In the genomic region with DNA sequence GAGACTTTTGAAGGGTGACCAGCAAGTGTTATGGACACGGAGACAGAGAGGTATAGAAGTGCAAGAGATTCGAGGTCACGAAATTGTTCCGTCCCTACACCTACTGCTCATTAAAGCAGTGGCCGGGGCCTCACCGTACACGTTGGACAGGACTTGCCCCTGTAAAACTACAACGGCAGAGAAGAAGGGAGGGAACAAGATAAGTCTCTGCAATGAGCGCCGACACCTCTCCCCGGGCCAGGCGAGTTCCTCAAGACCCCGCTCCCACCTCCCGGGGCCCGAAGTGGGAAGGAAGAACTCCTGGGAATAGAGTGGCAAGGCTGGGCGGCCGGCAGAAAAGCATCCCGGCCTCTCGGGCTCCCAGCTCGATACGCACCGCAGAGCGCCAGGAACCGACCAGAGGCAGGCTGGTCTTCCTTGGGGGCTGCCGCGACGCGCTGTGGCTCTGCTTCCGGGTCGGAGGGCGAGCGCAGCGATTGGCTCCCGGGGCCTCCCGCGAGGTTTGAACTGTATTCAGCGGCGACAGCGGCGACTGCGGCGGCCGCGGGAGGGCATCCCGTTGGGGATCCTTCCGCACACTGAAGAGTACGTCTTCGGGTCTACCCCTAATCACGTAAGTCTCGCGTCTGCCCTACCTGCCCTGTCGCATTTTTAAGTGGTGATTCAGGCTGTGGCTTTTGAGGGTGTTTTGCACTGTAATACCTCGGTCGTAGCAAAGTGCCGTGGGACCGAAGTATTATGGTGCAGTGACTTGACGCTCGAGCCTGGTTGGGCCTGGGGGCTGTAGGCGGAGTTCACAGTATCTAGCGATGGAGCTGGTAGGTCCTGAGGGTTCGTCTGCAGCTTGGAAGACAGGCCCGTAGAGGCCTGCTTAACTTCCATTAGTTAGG, we compare ENCODE assay signal across 1 cellular context.
A peak's percentile ranks its signal among the peaks of the same experiment; 100 is the strongest.
TF ChIP-seq lines count a peak whose summit lies in the region.

A gene with protein sequence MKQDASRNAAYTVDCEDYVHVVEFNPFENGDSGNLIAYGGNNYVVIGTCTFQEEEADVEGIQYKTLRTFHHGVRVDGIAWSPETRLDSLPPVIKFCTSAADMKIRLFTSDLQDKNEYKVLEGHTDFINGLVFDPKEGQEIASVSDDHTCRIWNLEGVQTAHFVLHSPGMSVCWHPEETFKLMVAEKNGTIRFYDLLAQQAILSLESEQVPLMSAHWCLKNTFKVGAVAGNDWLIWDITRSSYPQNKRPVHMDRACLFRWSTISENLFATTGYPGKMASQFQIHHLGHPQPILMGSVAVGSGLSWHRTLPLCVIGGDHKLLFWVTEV (minus strand): TSS at position 441 of the 890 bp plus-strand sequence. CDS start 1,596 bp downstream, outside the sequence.
A gene with protein sequence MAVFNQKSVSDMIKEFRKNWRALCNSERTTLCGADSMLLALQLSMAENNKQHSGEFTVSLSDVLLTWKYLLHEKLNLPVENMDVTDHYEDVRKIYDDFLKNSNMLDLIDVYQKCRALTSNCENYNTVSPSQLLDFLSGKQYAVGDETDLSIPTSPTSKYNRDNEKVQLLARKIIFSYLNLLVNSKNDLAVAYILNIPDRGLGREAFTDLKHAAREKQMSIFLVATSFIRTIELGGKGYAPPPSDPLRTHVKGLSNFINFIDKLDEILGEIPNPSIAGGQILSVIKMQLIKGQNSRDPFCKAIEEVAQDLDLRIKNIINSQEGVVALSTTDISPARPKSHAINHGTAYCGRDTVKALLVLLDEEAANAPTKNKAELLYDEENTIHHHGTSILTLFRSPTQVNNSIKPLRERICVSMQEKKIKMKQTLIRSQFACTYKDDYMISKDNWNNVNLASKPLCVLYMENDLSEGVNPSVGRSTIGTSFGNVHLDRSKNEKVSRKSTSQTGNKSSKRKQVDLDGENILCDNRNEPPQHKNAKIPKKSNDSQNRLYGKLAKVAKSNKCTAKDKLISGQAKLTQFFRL (plus strand): TSS at position 510 of the 890 bp plus-strand sequence. CDS start 3,706 bp downstream, outside the sequence.

TF ChIP-seq in K562, 482 proteins besides CTCF, POLR2A, EP300 and RAD21 (continued from another document and continues in another):
- TF ChIP-seq, protein P1, sequence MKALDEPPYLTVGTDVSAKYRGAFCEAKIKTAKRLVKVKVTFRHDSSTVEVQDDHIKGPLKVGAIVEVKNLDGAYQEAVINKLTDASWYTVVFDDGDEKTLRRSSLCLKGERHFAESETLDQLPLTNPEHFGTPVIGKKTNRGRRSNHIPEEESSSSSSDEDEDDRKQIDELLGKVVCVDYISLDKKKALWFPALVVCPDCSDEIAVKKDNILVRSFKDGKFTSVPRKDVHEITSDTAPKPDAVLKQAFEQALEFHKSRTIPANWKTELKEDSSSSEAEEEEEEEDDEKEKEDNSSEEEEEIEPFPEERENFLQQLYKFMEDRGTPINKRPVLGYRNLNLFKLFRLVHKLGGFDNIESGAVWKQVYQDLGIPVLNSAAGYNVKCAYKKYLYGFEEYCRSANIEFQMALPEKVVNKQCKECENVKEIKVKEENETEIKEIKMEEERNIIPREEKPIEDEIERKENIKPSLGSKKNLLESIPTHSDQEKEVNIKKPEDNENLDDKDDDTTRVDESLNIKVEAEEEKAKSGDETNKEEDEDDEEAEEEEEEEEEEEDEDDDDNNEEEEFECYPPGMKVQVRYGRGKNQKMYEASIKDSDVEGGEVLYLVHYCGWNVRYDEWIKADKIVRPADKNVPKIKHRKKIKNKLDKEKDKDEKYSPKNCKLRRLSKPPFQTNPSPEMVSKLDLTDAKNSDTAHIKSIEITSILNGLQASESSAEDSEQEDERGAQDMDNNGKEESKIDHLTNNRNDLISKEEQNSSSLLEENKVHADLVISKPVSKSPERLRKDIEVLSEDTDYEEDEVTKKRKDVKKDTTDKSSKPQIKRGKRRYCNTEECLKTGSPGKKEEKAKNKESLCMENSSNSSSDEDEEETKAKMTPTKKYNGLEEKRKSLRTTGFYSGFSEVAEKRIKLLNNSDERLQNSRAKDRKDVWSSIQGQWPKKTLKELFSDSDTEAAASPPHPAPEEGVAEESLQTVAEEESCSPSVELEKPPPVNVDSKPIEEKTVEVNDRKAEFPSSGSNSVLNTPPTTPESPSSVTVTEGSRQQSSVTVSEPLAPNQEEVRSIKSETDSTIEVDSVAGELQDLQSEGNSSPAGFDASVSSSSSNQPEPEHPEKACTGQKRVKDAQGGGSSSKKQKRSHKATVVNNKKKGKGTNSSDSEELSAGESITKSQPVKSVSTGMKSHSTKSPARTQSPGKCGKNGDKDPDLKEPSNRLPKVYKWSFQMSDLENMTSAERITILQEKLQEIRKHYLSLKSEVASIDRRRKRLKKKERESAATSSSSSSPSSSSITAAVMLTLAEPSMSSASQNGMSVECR (CRISPR knock-in tag; IDR thresholded peaks at IDR 0.05) = peak; percentile 92
- no peak for TF ChIP-seq ZNF76 (CRISPR knock-in tag; IDR thresholded peaks at IDR 0.05; ENCODE audit: borderline replicate concordance)
- peak; percentile 86; the same call in 1 of the 2 replicates for TF ChIP-seq DIDO1 (tag; IDR thresholded peaks at IDR 0.05; ENCODE audit: low read depth)
- TF ChIP-seq, protein P2, sequence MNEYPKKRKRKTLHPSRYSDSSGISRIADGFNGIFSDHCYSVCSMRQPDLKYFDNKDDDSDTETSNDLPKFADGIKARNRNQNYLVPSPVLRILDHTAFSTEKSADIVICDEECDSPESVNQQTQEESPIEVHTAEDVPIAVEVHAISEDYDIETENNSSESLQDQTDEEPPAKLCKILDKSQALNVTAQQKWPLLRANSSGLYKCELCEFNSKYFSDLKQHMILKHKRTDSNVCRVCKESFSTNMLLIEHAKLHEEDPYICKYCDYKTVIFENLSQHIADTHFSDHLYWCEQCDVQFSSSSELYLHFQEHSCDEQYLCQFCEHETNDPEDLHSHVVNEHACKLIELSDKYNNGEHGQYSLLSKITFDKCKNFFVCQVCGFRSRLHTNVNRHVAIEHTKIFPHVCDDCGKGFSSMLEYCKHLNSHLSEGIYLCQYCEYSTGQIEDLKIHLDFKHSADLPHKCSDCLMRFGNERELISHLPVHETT (CRISPR knock-in tag; conservative IDR thresholded peaks at IDR 0.05 in 1 of 2, IDR thresholded peaks at IDR 0.05 in 1 of 2) = no peak
- no peak for TF ChIP-seq ZKSCAN3 (CRISPR knock-in tag; IDR thresholded peaks at IDR 0.05)
- TF ChIP-seq EGR1 (conservative IDR thresholded peaks at IDR 0.05) = no peak
- peak; percentile 78; the same call in 1 of the 2 replicates for TF ChIP-seq GTF2F1 (IDR thresholded peaks at IDR 0.05; ENCODE audit: low read depth, low read length)
- TF ChIP-seq STAG1 (CRISPR knock-in tag; IDR thresholded peaks at IDR 0.05; ENCODE audit: borderline replicate concordance) = no peak
- TF ChIP-seq HNRNPUL1 (IDR thresholded peaks at IDR 0.05; ENCODE audit: low read length) = no peak
- TF ChIP-seq NFATC3 (IDR thresholded peaks at IDR 0.05) = no peak
- peak; percentile 54 for TF ChIP-seq SMARCE1 (IDR thresholded peaks at IDR 0.05)
- TF ChIP-seq, protein P3, sequence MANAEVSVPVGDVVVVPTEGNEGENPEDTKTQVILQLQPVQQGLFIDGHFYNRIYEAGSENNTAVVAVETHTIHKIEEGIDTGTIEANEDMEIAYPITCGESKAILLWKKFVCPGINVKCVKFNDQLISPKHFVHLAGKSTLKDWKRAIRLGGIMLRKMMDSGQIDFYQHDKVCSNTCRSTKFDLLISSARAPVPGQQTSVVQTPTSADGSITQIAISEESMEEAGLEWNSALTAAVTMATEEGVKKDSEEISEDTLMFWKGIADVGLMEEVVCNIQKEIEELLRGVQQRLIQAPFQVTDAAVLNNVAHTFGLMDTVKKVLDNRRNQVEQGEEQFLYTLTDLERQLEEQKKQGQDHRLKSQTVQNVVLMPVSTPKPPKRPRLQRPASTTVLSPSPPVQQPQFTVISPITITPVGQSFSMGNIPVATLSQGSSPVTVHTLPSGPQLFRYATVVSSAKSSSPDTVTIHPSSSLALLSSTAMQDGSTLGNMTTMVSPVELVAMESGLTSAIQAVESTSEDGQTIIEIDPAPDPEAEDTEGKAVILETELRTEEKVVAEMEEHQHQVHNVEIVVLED (CRISPR knock-in tag; IDR thresholded peaks at IDR 0.05) = peak; percentile 64
- TF ChIP-seq OTX1 (CRISPR knock-in tag; IDR thresholded peaks at IDR 0.05) = no peak
- no peak for TF ChIP-seq NCOA2 (IDR thresholded peaks at IDR 0.05; ENCODE audit: partially characterized antibody in 2 of 2)
- TF ChIP-seq SUPT5H (IDR thresholded peaks at IDR 0.05) = peak; percentile 93
- TF ChIP-seq FOXM1 (IDR thresholded peaks at IDR 0.05; ENCODE audit: low read depth) = peak; percentile 98
- TF ChIP-seq FOXM1 (CRISPR knock-in tag; IDR thresholded peaks at IDR 0.05; ENCODE audit: low read depth) = peak; percentile 99
- TF ChIP-seq, protein P4, sequence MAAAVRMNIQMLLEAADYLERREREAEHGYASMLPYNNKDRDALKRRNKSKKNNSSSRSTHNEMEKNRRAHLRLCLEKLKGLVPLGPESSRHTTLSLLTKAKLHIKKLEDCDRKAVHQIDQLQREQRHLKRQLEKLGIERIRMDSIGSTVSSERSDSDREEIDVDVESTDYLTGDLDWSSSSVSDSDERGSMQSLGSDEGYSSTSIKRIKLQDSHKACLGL (CRISPR knock-in tag; IDR thresholded peaks at IDR 0.05; ENCODE audit: borderline replicate concordance, poor library complexity, severe bottlenecking) = no peak
- TF ChIP-seq, protein P5, sequence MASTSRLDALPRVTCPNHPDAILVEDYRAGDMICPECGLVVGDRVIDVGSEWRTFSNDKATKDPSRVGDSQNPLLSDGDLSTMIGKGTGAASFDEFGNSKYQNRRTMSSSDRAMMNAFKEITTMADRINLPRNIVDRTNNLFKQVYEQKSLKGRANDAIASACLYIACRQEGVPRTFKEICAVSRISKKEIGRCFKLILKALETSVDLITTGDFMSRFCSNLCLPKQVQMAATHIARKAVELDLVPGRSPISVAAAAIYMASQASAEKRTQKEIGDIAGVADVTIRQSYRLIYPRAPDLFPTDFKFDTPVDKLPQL (IDR thresholded peaks at IDR 0.05; ENCODE audit: extremely low read depth, insufficient read length) = peak; percentile 34
- no peak for TF ChIP-seq RHOXF2B (CRISPR knock-in tag; conservative IDR thresholded peaks at IDR 0.05)
- TF ChIP-seq BHLHE40 (IDR thresholded peaks at IDR 0.05; ENCODE audit: low read length) = 0 out of 2 replicates have a peak, but pooled peaks have one; percentile 17
- no peak for TF ChIP-seq TAL1 (IDR thresholded peaks at IDR 0.05)
- TF ChIP-seq MECOM (CRISPR knock-in tag; IDR thresholded peaks at IDR 0.05) = no peak
- peak; percentile 98 for TF ChIP-seq HNRNPLL (IDR thresholded peaks at IDR 0.05; ENCODE audit: low read depth, low read length, poor library complexity, severe bottlenecking)
- TF ChIP-seq, protein P6, sequence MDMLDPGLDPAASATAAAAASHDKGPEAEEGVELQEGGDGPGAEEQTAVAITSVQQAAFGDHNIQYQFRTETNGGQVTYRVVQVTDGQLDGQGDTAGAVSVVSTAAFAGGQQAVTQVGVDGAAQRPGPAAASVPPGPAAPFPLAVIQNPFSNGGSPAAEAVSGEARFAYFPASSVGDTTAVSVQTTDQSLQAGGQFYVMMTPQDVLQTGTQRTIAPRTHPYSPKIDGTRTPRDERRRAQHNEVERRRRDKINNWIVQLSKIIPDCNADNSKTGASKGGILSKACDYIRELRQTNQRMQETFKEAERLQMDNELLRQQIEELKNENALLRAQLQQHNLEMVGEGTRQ (CRISPR knock-in tag; IDR thresholded peaks at IDR 0.05) = no peak
- TF ChIP-seq CHD2 (IDR thresholded peaks at IDR 0.05; ENCODE audit: low read depth, low read length) = peak; percentile 97
- no peak; the same call in 1 of the 2 replicates for TF ChIP-seq ELF4 (CRISPR knock-in tag; IDR thresholded peaks at IDR 0.05)
- no peak for TF ChIP-seq HDGF (IDR thresholded peaks at IDR 0.05)
- no peak for TF ChIP-seq MCM2 (IDR thresholded peaks at IDR 0.05; ENCODE audit: low read depth)
- TF ChIP-seq, protein P7, sequence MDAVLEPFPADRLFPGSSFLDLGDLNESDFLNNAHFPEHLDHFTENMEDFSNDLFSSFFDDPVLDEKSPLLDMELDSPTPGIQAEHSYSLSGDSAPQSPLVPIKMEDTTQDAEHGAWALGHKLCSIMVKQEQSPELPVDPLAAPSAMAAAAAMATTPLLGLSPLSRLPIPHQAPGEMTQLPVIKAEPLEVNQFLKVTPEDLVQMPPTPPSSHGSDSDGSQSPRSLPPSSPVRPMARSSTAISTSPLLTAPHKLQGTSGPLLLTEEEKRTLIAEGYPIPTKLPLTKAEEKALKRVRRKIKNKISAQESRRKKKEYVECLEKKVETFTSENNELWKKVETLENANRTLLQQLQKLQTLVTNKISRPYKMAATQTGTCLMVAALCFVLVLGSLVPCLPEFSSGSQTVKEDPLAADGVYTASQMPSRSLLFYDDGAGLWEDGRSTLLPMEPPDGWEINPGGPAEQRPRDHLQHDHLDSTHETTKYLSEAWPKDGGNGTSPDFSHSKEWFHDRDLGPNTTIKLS (IDR thresholded peaks at IDR 0.05; ENCODE audit: borderline replicate concordance, low read depth) = peak; percentile 89
- TF ChIP-seq GATA2 (CRISPR knock-in tag; IDR thresholded peaks at IDR 0.05) = no peak
- TF ChIP-seq FOXJ3 (CRISPR knock-in tag; IDR thresholded peaks at IDR 0.05) = no peak
- TF ChIP-seq THRAP3 (IDR thresholded peaks at IDR 0.05; ENCODE audit: borderline replicate concordance) = no peak
- no peak for TF ChIP-seq ZNF143 (CRISPR knock-in tag; IDR thresholded peaks at IDR 0.05)
- no peak for TF ChIP-seq FOXA1 (IDR thresholded peaks at IDR 0.05; ENCODE audit: borderline replicate concordance)
- TF ChIP-seq, protein P8, sequence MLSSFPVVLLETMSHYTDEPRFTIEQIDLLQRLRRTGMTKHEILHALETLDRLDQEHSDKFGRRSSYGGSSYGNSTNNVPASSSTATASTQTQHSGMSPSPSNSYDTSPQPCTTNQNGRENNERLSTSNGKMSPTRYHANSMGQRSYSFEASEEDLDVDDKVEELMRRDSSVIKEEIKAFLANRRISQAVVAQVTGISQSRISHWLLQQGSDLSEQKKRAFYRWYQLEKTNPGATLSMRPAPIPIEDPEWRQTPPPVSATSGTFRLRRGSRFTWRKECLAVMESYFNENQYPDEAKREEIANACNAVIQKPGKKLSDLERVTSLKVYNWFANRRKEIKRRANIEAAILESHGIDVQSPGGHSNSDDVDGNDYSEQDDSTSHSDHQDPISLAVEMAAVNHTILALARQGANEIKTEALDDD (IDR thresholded peaks at IDR 0.05) = peak; percentile 85; the same call in 1 of the 2 replicates
- TF ChIP-seq TAF1 (IDR thresholded peaks at IDR 0.05; ENCODE audit: control insufficient read depth, extremely low read depth, insufficient read depth, low read length, severe bottlenecking) = peak; percentile 96
- TF ChIP-seq, protein P9, sequence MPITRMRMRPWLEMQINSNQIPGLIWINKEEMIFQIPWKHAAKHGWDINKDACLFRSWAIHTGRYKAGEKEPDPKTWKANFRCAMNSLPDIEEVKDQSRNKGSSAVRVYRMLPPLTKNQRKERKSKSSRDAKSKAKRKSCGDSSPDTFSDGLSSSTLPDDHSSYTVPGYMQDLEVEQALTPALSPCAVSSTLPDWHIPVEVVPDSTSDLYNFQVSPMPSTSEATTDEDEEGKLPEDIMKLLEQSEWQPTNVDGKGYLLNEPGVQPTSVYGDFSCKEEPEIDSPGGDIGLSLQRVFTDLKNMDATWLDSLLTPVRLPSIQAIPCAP (CRISPR knock-in tag; IDR thresholded peaks at IDR 0.05; ENCODE audit: borderline replicate concordance) = no peak
- no peak for TF ChIP-seq DACH1 (IDR thresholded peaks at IDR 0.05; ENCODE audit: partially characterized antibody)
- TF ChIP-seq NFYB (IDR thresholded peaks at IDR 0.05; ENCODE audit: extremely low read depth, insufficient read length) = peak; percentile 66
- TF ChIP-seq, protein P10, sequence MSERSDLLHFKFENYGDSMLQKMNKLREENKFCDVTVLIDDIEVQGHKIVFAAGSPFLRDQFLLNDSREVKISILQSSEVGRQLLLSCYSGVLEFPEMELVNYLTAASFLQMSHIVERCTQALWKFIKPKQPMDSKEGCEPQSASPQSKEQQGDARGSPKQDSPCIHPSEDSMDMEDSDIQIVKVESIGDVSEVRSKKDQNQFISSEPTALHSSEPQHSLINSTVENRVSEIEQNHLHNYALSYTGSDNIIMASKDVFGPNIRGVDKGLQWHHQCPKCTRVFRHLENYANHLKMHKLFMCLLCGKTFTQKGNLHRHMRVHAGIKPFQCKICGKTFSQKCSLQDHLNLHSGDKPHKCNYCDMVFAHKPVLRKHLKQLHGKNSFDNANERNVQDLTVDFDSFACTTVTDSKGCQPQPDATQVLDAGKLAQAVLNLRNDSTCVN (CRISPR knock-in tag; IDR thresholded peaks at IDR 0.05) = no peak
